ENCODE assay signal across 1 cellular context in genomic region chr22:43706151-43706550, GRCh38.
TF ChIP-seq lines count a peak whose summit lies in the region.

No MANE protein-coding gene starts in this region.

TF ChIP-seq in SK-N-SH, 30 proteins besides CTCF, POLR2A, EP300 and RAD21 (continued from another document):
- TF ChIP-seq, protein P1, sequence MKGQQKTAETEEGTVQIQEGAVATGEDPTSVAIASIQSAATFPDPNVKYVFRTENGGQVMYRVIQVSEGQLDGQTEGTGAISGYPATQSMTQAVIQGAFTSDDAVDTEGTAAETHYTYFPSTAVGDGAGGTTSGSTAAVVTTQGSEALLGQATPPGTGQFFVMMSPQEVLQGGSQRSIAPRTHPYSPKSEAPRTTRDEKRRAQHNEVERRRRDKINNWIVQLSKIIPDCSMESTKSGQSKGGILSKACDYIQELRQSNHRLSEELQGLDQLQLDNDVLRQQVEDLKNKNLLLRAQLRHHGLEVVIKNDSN (IDR thresholded peaks at IDR 0.05; ENCODE audit: borderline replicate concordance, low read depth), result no peak
- no peak for TF ChIP-seq ELF1 (IDR thresholded peaks at IDR 0.05)
- TF ChIP-seq SIN3A (IDR thresholded peaks at IDR 0.05; ENCODE audit: borderline replicate concordance, low read depth, low read length), result no peak
